ENCODE assay signal across 18 cellular contexts in genomic region chr20:5871720-5872410, GRCh38. TPM values are rescaled to one million over a fixed set of nuclear protein-coding genes. Genes with fewer than 3 reads are reported as not detected.
"Had no signal": no experiment of that assay in that cellular context is flagged by ENCODE, and none has a peak within 500 bp of the region (broad histone marks: within the 10 kb centered on the region; RNA-seq: fewer than 3 reads in every experiment).

No MANE protein-coding gene starts in this region.

- DNase-seq: activated CD4-positive, alpha-beta T cell treated with anti-CD3 and anti-CD28 coated beads for 48 hours; activated CD8-positive, alpha-beta T cell treated with anti-CD3 and anti-CD28 coated beads for 36 hours; activated effector memory CD4-positive, alpha-beta T cell treated with Interleukin-2 at 50 U/mL for 16 hours; activated naive CD4-positive, alpha-beta T cell treated with anti-CD3 and anti-CD28 coated beads, Interleukin-2, amount 50 U/mL, for 16 hours; activated T-cell treated with anti-CD3 and anti-CD28 coated beads, Interleukin-2, amount 50 U/mL, for 4 hours; hypothalamus; left ventricle myocardium superior; small intestine; stimulated activated naive CD8-positive, alpha-beta T cell treated with anti-CD3 and anti-CD28 coated beads, Interleukin-15, Interleukin-2, amounts not matched to agents 100 U/mL and 50 U/mL, for 24 hours; T1000; transverse colon had no signal

- H3K27ac ChIP-seq: cardiac muscle cell, right atrium auricular region, transverse colon had no signal

- H3K4me3 Mint-ChIP-seq: activated CD8-positive, alpha-beta T cell treated with anti-CD3 and anti-CD28 coated beads for 36 hours; activated T-cell treated with anti-CD3 and anti-CD28 coated beads, Interleukin-2, amount 50 U/mL, for 4 hours; nephron had no signal

- ATAC-seq: activated CD8-positive, alpha-beta T cell treated with anti-CD3 and anti-CD28 coated beads for 36 hours; activated T-cell treated with anti-CD3 and anti-CD28 coated beads, Interleukin-2, amount 50 U/mL, for 4 hours; esophagus mucosa; left ventricle myocardium superior; stimulated activated naive CD8-positive, alpha-beta T cell treated with anti-CD3 and anti-CD28 coated beads, Interleukin-15, Interleukin-2, amounts not matched to agents 100 U/mL and 50 U/mL, for 24 hours had no signal

- H3K27me3 ChIP-seq: cardiac muscle cell, right atrium auricular region, transverse colon had no signal

- H3K4me3 ChIP-seq: cardiac muscle cell, right atrium auricular region, transverse colon had no signal

- H3K9me3 Mint-ChIP-seq: activated CD8-positive, alpha-beta T cell treated with anti-CD3 and anti-CD28 coated beads for 36 hours; activated T-cell treated with anti-CD3 and anti-CD28 coated beads, Interleukin-2, amount 50 U/mL, for 4 hours; nephron had no signal

- H3K4me1 Mint-ChIP-seq: nephron had no signal

- H3K4me1 ChIP-seq: right atrium auricular region, transverse colon had no signal

- H3K9me3 ChIP-seq: transverse colon had no signal

- H3K36me3 ChIP-seq: cardiac muscle cell, right atrium auricular region, transverse colon had no signal

- H3K27me3 Mint-ChIP-seq: activated CD8-positive, alpha-beta T cell treated with anti-CD3 and anti-CD28 coated beads for 36 hours had no signal

- FAIRE-seq: colon, small intestine had no signal

- H3K27ac Mint-ChIP-seq: activated CD8-positive, alpha-beta T cell treated with anti-CD3 and anti-CD28 coated beads for 36 hours; nephron; progenitor cell of endocrine pancreas had no signal

RNA-seq across cellular contexts. Expression of gene CHGB, which starts 39.4 kb away (rescaled TPM):
- total RNA-seq: activated CD8-positive, alpha-beta T cell treated with anti-CD3 and anti-CD28 coated beads for 36 hours; glomerular endothelial cell had no signal
